Comparison of ENCODE assay signal across 17 cellular contexts in the genomic region with DNA sequence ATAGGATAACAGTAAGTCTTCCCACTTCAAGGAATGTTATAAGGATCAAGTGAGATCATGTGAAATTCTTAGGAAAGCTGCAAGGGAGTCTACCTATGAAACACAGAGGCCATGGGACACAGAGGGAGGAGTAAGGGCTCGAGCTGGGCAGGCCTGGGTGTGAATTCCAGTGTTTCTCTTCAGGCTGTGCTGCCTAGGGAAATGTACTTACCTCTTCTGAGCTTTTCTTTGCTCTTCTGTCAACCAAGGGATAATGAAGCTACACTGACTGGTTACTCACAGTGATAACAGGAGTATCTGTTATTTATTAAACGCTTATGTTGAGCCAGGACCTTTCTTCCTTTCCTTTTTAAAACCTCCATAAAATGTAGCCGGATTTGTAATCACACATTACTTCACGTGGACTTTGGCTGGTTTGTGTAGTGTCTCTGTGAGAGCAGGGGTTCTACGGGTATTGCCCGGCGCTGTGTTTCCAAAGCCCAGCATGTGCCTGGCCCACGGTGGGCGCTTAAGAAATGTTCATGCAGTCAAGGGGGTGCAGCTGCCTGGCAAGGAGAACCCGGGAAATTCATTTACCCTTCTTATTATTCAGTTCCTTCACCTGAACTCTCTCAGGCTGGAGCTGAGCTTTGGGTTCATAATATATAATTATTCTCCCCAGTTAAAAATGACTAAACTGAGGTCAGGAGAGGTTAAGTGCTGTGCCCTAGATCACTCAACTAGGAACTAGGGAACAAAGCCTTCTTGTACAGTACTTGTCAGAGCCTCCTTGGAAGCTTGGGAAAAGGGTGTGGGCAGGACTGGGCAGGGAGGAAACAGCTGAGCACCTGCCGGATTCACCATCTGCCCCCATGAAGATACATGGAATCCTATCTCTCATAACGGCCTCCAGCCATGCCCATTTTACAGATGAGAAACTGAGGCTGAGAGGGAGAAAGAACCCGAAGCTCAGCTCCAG.
A peak's percentile ranks its signal among the peaks of the same experiment; 100 is the strongest.
DNase-seq lines count a peak whose midpoint lies in the region; ATAC-seq and TF ChIP-seq lines count a peak whose summit lies in the region.
"Had no signal": no experiment of that assay in that cellular context is flagged by ENCODE, and none has a peak within 500 bp of the region (broad histone marks: within the 10 kb centered on the region; RNA-seq: fewer than 3 reads in every experiment).

No MANE protein-coding gene starts in this region.

- H2AK9ac ChIP-seq in IMR-90 (replicated peaks; ENCODE audit: low read depth, low read length, poor library complexity), result peak overlapping the region; percentile 29

- no peak for TF ChIP-seq RAD21 in IMR-90 (IDR thresholded peaks at IDR 0.05; ENCODE audit: low read length)

- H3K56ac ChIP-seq in IMR-90 (ENCODE audit: extremely low read depth, insufficient read depth, low read length), result 0 out of 2 replicates have a peak overlapping the region, but pooled peaks have one; percentile 21

- peak overlapping the region; percentile 97 for H4K91ac ChIP-seq in IMR-90 (ENCODE audit: insufficient read depth, low read depth, low read length)

- peak overlapping the region; percentile 39 for H2AFZ ChIP-seq in IMR-90 (replicated peaks; ENCODE audit: low read length, poor library complexity)

- ATAC-seq in IMR-90 (ENCODE audit: low read depth) (no peak), left lobe of liver (peak; percentile 86), HG03139 (IDR thresholded peaks at IDR 0.05; ENCODE audit: unreplicated experiment) (no peak), HG03280 (IDR thresholded peaks at IDR 0.05; ENCODE audit: unreplicated experiment) (no peak)
- ATAC-seq: activated T-cell treated with anti-CD3 and anti-CD28 coated beads, Interleukin-2, amount 50 U/mL, for 4 hours had no signal

- TF ChIP-seq EP300 in suprapubic skin (IDR thresholded peaks at IDR 0.05), result no peak

- H2BK20ac ChIP-seq in IMR-90 (ENCODE audit: low read depth, low read length), result peak overlapping the region; percentile 98

- no peak overlapping the region for H3K4me2 ChIP-seq in IMR-90 (ENCODE audit: low read depth, low read length)

- H3K4me3 ChIP-seq in IMR-90 (ENCODE audit: insufficient read depth, low read depth, low read length) (no peak overlapping the region), suprapubic skin (no peak overlapping the region)
- H3K4me3 ChIP-seq: SJCRH30 had no signal

- BruUV-seq in IMR-90 (replicated peaks; lab: Mats Ljungman, UMichigan), result no TSS peak

- TF ChIP-seq POLR2A in IMR-90 (IDR thresholded peaks at IDR 0.05; ENCODE audit: low read depth, low read length), result no peak
- no peak for TF ChIP-seq POLR2A in suprapubic skin (IDR thresholded peaks at IDR 0.05)

- CTCF ChIA-PET in IMR-90 (lab: Yijun Ruan, JAX), result interaction anchor here (0.5 to 1.5 kb wide), 2 partner anchors 128 to 206 kb away, joined by 3 to 4 read pairs; no protein-coding TSS in a partner anchor

- H3K36me3 Mint-ChIP-seq in brain, result no peaks in the 10 kb centered on the region

- H3K36me3 ChIP-seq in IMR-90 (ENCODE audit: control insufficient read depth, insufficient read depth, low read length) (no peaks in the 10 kb centered on the region), suprapubic skin (no peaks in the 10 kb centered on the region)
- H3K36me3 ChIP-seq: SJCRH30 had no signal

- H3K27ac ChIP-seq in IMR-90 (ENCODE audit: insufficient read depth, low read length) (peak overlapping the region; percentile 15; the same call in 1 of the 2 replicates), suprapubic skin (peak overlapping the region; percentile 70)
- H3K27ac ChIP-seq: SJCRH30 had no signal

- H3K23ac ChIP-seq in IMR-90 (ENCODE audit: low read depth, low read length), result peak overlapping the region; percentile 31

- TF ChIP-seq CTCF in IMR-90 (conservative IDR thresholded peaks at IDR 0.05; ENCODE audit: low read depth, low read length), result no peak
- no peak for TF ChIP-seq CTCF in brain (conservative IDR thresholded peaks at IDR 0.05)
- no peak for TF ChIP-seq CTCF in suprapubic skin (IDR thresholded peaks at IDR 0.05)

- H3K4me1 ChIP-seq in IMR-90 (ENCODE audit: control insufficient read depth, insufficient read depth, low read length) (peaks cover 54% of the 10 kb centered on the region), suprapubic skin (peaks cover 34% of the 10 kb centered on the region)
- H3K4me1 ChIP-seq: SJCRH30 had no signal

- H3K4me3 Mint-ChIP-seq in brain, result no peak overlapping the region
- H3K4me3 Mint-ChIP-seq: activated T-cell treated with anti-CD3 and anti-CD28 coated beads, Interleukin-2, amount 50 U/mL, for 4 hours; H9; nephron progenitor cell had no signal

- dilution Hi-C loops in IMR-90 (cut with HindIII; ENCODE audit: low sequenced_read_pairs, unreplicated experiment), result no loop called here

- H3K27ac Mint-ChIP-seq in brain, result peak overlapping the region in 3 of 5 experiments; percentile 8 to 63 (median 23)
- H3K27ac Mint-ChIP-seq: H9, nephron progenitor cell had no signal

- H3K9me3 ChIP-seq in IMR-90 (ENCODE audit: control insufficient read depth, insufficient read depth, low read length), result no peaks in the 10 kb centered on the region
- no peaks in the 10 kb centered on the region for H3K9me3 ChIP-seq in suprapubic skin
- H3K9me3 ChIP-seq: SJCRH30 had no signal

- peak overlapping the region; percentile 99 for H2BK120ac ChIP-seq in IMR-90 (ENCODE audit: low read depth, low read length)

- peaks cover 3% of the 10 kb centered on the region for H3K27me3 Mint-ChIP-seq in brain

- H3K4me1 Mint-ChIP-seq in brain, result peaks cover 47% of the 10 kb centered on the region
- H3K4me1 Mint-ChIP-seq: nephron progenitor cell had no signal

- H3K9ac ChIP-seq in IMR-90 (ENCODE audit: low read depth, low read length), result peak overlapping the region; percentile 24; the same call in 1 of the 2 replicates

- peaks cover 61% of the 10 kb centered on the region for H3K9me1 ChIP-seq in IMR-90 (ENCODE audit: insufficient read depth, low read length)

- no CpG with 5 or more reads among the region's 13 CpGs for WGBS in IMR-90 (ENCODE audit: extremely low coverage in 2 of 2, insufficient read length in 1 of 2), 2 experiments
- 64% methylated on average over 13 of the region's 13 CpGs for WGBS in suprapubic skin

- intact Hi-C loops in IMR-90 (cut with micrococcal nuclease), result loop anchor here (5.0 kb wide), 1 partner anchor 85 kb away; no protein-coding TSS in a partner anchor

- POLR2A ChIA-PET in IMR-90 (lab: Charles Lee; ENCODE audit: unreplicated experiment), result no interaction called here

- peaks cover 17 to 60% of the 10 kb centered on the region in 2 experiments; a peak in 3 of 4 replicates for H3K79me1 ChIP-seq in IMR-90 (ENCODE audit: low read depth in 1 of 2, low read length in 2 of 2)

- H4K8ac ChIP-seq in IMR-90 (ENCODE audit: low read depth in 2 of 2, low read length in 2 of 2), result peak overlapping the region; percentile 84 to 93

- peak overlapping the region; percentile 94 for H2BK5ac ChIP-seq in IMR-90 (ENCODE audit: low read depth, low read length, poor library complexity, severe bottlenecking)

- H4K20me1 ChIP-seq in IMR-90 (ENCODE audit: insufficient read depth, low read length), result no peaks in the 10 kb centered on the region

- H3K9me3 Mint-ChIP-seq in brain, result no peaks in the 10 kb centered on the region
- H3K9me3 Mint-ChIP-seq: activated T-cell treated with anti-CD3 and anti-CD28 coated beads, Interleukin-2, amount 50 U/mL, for 4 hours; H9; nephron progenitor cell had no signal

- H3K4ac ChIP-seq in IMR-90 (ENCODE audit: low read depth, low read length), result peak overlapping the region; percentile 97

- H3K18ac ChIP-seq in IMR-90 (ENCODE audit: low read depth, low read length), result peak overlapping the region; percentile 44

- peak overlapping the region; percentile 44; the same call in 1 of the 2 replicates for H4K5ac ChIP-seq in IMR-90 (ENCODE audit: low read depth, low read length)

- H3K27me3 ChIP-seq in IMR-90 (ENCODE audit: control insufficient read depth, insufficient read depth, low read length) (no peaks in the 10 kb centered on the region), suprapubic skin (peaks cover 4% of the 10 kb centered on the region)

- in situ Hi-C loops in IMR-90 (cut with MboI; ENCODE audit: low sequenced_read_pairs), result no loop called here

- DNase-seq in IMR-90 (no peak), left lobe of liver (ENCODE audit: low spot score) (peak; percentile 52), suprapubic skin (ENCODE audit: low spot score in 2 of 2) (peak in 1 of 2 donors; percentile 39), NCI-H446 treated with DMSO at 0.1 percent for 48 hours (lab: John Stamatoyannopoulos, UW) (no peak)
- DNase-seq in stimulated activated CD4-positive, alpha-beta T cell treated with anti-CD3 and anti-CD28 coated beads, Interleukin-2, amount 100 ng/mL, for 24 hours, result no peak
- DNase-seq: activated CD4-positive, alpha-beta T cell treated with anti-CD3 and anti-CD28 coated beads, Interleukin-2, amount 50 U/mL, for 4 hours; activated T-cell treated with anti-CD3 and anti-CD28 coated beads, Interleukin-2, amount 50 U/mL, for 4 hours; DMS79; erythroblast; NCI-H1092 treated with DMSO at 0.1 percent for 48 hours; nephron progenitor cell; SJCRH30; stimulated activated CD4-positive, alpha-beta T cell treated with anti-CD3 and anti-CD28 coated beads, Interleukin-4, amount 100 ng/mL, for 24 hours had no signal

- H2AK5ac ChIP-seq in IMR-90 (ENCODE audit: low read depth, low read length), result peak overlapping the region; percentile 92

- H3K14ac ChIP-seq in IMR-90 (replicated peaks; ENCODE audit: low read depth, low read length), result peak overlapping the region; percentile 89

- peak overlapping the region; percentile 92; the same call in 2 of the 3 replicates for H2BK15ac ChIP-seq in IMR-90 (ENCODE audit: low read depth, low read length)

TF ChIP-seq in IMR-90, 13 proteins besides CTCF, POLR2A, EP300 and RAD21:
- no peak for TF ChIP-seq FOS (IDR thresholded peaks at IDR 0.05; ENCODE audit: low read depth, low read length)
- TF ChIP-seq CHD1 (IDR thresholded peaks at IDR 0.05; ENCODE audit: low read depth, low read length), result no peak
- no peak for TF ChIP-seq MAZ (IDR thresholded peaks at IDR 0.05; ENCODE audit: borderline replicate concordance, low read depth, low read length)
- no peak for TF ChIP-seq MAFK (IDR thresholded peaks at IDR 0.05; ENCODE audit: low read depth, low read length)
- no peak for TF ChIP-seq RCOR1 (IDR thresholded peaks at IDR 0.05; ENCODE audit: insufficient replicate concordance, low read length)
- no peak for TF ChIP-seq SMC3 (IDR thresholded peaks at IDR 0.05; ENCODE audit: low read depth, low read length)
- TF ChIP-seq RFX5 (IDR thresholded peaks at IDR 0.05; ENCODE audit: low read depth, low read length), result no peak
- no peak for TF ChIP-seq BHLHE40 (IDR thresholded peaks at IDR 0.05; ENCODE audit: low read depth, low read length)
TF ChIP-seq in IMR-90: peak in this region for 0.
